1 cellular context compared by ENCODE assay signal in the genomic region with DNA sequence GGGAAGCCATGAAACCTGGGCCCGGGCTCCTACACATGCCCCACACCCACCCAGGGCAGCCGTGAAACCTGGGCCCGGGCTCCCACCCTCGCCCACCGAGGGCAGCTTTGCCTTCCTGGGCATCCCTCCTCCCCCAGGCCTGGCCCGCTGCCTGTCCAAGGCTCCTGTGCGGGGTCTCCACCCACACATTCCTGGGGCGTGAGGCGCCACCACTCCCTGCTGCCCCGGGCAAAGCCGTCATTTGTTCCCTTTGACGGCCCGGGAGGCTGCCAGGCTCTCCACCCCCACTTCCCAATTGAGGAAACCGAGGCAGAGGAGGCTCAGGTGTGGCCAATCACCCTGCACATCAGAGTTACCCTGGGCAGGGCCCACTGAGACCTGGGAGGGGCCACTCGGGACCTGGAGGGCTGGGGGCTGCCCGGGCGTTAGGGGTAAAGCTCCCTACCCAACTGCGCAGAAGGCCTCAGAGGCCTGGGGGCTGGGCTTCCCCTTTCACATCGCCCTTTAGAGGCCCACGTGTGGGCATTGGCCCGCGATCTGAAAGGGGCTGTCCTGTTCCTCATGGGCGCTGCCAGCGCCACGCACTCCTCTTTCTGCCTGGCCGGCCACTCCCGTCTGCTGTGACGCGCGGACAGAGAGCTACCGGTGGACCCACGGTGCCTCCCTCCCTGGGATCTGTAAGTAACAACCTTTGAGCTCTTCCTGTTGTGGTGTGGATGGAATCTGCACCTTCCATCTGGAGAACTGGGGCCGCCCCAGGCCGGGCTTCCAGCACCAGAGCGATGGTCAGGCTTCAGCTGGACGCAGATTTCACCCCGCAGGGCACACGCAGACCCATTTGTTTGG.
TF ChIP-seq lines count a peak whose summit lies in the region.

A gene (plus strand): TSS at position 237 of the 846 bp plus-strand sequence. CDS start 1,947 bp downstream, outside the sequence.

TF ChIP-seq in HEK293, 187 proteins besides CTCF, POLR2A, EP300 and RAD21 (continued from another document):
- TF ChIP-seq, protein P1, sequence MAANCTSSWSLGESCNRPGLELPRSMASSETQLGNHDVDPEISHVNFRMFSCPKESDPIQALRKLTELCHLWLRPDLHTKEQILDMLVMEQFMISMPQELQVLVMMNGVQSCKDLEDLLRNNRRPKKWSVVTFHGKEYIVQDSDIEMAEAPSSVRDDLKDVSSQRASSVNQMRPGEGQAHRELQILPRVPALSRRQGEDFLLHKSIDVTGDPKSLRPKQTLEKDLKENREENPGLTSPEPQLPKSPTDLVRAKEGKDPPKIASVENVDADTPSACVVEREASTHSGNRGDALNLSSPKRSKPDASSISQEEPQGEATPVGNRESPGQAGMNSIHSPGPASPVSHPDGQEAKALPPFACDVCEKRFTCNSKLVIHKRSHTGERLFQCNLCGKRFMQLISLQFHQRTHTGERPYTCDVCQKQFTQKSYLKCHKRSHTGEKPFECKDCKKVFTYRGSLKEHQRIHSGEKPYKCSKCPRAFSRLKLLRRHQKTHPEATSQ (tag by site-specific recombination; IDR thresholded peaks at IDR 0.05) = no peak
